In the genomic region with DNA sequence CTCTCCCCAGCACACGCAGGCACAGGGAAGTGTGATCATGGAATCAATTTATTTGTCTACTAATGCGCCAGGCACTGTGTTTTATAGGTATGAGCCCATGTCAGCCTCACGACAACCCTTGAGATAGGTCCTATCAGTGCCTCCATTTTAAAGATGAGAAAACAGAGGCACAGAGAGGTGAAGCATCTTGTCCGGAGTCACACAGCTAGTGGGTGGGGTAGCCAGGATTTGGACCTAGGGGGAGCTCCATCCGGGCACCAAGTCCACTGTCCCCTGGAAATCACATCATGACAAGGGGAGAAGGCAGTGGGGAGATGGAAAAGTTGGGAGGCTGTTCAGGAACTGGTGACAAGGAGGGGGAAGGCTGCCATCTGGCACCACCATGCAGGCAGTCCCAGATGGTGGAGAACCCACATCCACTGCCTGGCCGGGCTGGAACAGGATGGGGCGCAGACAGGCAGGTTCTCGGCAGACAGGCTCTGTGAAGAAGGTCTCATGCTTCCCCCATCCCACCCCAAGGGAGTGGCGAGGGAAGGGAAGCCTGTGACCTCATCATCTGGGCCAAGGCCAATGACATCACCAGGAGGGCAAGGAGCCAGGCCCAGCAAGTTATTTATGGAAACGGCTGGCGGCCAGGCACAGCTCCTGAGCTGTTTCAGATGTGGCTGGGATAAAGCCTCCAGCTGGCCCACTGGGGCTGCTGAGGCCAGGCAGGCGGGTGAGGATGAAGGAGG, we compare ENCODE assay signal across 1 cellular context.
TF ChIP-seq lines count a peak whose summit lies in the region.

No MANE protein-coding gene starts in this region.

TF ChIP-seq in HEK293, 187 proteins besides CTCF, POLR2A, EP300 and RAD21 (continued from another document and continues in another):
- TF ChIP-seq TSHZ1 (tag by site-specific recombination; IDR thresholded peaks at IDR 0.05; ENCODE audit: borderline replicate concordance) (peak; percentile 32; the same call in 1 of the 2 replicates), ZNF785 (tag by site-specific recombination; IDR thresholded peaks at IDR 0.05) (no peak), ZNF133 (tag by site-specific recombination; IDR thresholded peaks at IDR 0.05) (no peak), ZBTB20 (tag by site-specific recombination; IDR thresholded peaks at IDR 0.05) (no peak; the same call in 1 of the 2 replicates), ZFP41 (tag by site-specific recombination; IDR thresholded peaks at IDR 0.05; ENCODE audit: borderline replicate concordance) (no peak), TCF7L2 (IDR thresholded peaks at IDR 0.05; ENCODE audit: borderline replicate concordance, low read depth, low read length) (no peak), ZNF704 (tag by site-specific recombination; IDR thresholded peaks at IDR 0.05) (no peak), ZNF366 (tag by site-specific recombination; conservative IDR thresholded peaks at IDR 0.05) (peak; percentile 90), YY2 (tag by site-specific recombination; IDR thresholded peaks at IDR 0.05) (no peak), GLI4 (tag by site-specific recombination; IDR thresholded peaks at IDR 0.05) (no peak), BCL11B (tag by site-specific recombination; IDR thresholded peaks at IDR 0.05; ENCODE audit: low read depth) (no peak), ZFP37 (tag by site-specific recombination; IDR thresholded peaks at IDR 0.05) (no peak), ZNF707 (tag by site-specific recombination; IDR thresholded peaks at IDR 0.05) (no peak), ZFP69B (tag by site-specific recombination; IDR thresholded peaks at IDR 0.05) (peak; percentile 77), ZNF157 (tag by site-specific recombination; IDR thresholded peaks at IDR 0.05) (no peak), PRDM6 (tag by site-specific recombination; IDR thresholded peaks at IDR 0.05) (no peak), HOXD13 (CRISPR knock-in tag; IDR thresholded peaks at IDR 0.05; ENCODE audit: borderline replicate concordance) (no peak), ZNF423 (tag by site-specific recombination; IDR thresholded peaks at IDR 0.05) (0 out of 2 replicates have a peak, but pooled peaks have one; percentile 8), ZNF239 (tag by site-specific recombination; IDR thresholded peaks at IDR 0.05) (no peak), ZNF24 (tag by site-specific recombination; IDR thresholded peaks at IDR 0.05) (peak; percentile 66; the same call in 1 of the 2 replicates), ZNF548 (tag by site-specific recombination; IDR thresholded peaks at IDR 0.05) (no peak), ZNF155 (tag by site-specific recombination; IDR thresholded peaks at IDR 0.05) (no peak), ZBTB8A (tag by site-specific recombination; IDR thresholded peaks at IDR 0.05) (peak; percentile 42; the same call in 1 of the 2 replicates), ZNF747 (tag by site-specific recombination; IDR thresholded peaks at IDR 0.05) (no peak), SETDB1 (IDR thresholded peaks at IDR 0.05; ENCODE audit: insufficient read length, low read length) (no peak), ZNF514 (tag by site-specific recombination; IDR thresholded peaks at IDR 0.05) (no peak), ZFP3 (tag by site-specific recombination; IDR thresholded peaks at IDR 0.05; ENCODE audit: low read depth) (no peak), ZNF114 (tag by site-specific recombination; IDR thresholded peaks at IDR 0.05) (no peak), YY1 (tag by site-specific recombination; IDR thresholded peaks at IDR 0.05) (no peak), TRIM28 (IDR thresholded peaks at IDR 0.05; ENCODE audit: borderline replicate concordance, low read length) (no peak), ZNF10 (tag by site-specific recombination; IDR thresholded peaks at IDR 0.05) (no peak), GFI1B (tag by site-specific recombination; IDR thresholded peaks at IDR 0.05) (no peak), GLIS2 (tag by site-specific recombination; IDR thresholded peaks at IDR 0.05) (peak; percentile 66), ZBTB49 (tag by site-specific recombination; IDR thresholded peaks at IDR 0.05; ENCODE audit: low read depth) (no peak), ZNF132 (tag by site-specific recombination; IDR thresholded peaks at IDR 0.05; ENCODE audit: borderline replicate concordance) (no peak), KLF1 (tag by site-specific recombination; IDR thresholded peaks at IDR 0.05) (peak; percentile 84), ZNF677 (tag by site-specific recombination; IDR thresholded peaks at IDR 0.05) (no peak), ZBTB17 (tag by site-specific recombination; IDR thresholded peaks at IDR 0.05) (peak; percentile 80)
- TF ChIP-seq, protein P1, sequence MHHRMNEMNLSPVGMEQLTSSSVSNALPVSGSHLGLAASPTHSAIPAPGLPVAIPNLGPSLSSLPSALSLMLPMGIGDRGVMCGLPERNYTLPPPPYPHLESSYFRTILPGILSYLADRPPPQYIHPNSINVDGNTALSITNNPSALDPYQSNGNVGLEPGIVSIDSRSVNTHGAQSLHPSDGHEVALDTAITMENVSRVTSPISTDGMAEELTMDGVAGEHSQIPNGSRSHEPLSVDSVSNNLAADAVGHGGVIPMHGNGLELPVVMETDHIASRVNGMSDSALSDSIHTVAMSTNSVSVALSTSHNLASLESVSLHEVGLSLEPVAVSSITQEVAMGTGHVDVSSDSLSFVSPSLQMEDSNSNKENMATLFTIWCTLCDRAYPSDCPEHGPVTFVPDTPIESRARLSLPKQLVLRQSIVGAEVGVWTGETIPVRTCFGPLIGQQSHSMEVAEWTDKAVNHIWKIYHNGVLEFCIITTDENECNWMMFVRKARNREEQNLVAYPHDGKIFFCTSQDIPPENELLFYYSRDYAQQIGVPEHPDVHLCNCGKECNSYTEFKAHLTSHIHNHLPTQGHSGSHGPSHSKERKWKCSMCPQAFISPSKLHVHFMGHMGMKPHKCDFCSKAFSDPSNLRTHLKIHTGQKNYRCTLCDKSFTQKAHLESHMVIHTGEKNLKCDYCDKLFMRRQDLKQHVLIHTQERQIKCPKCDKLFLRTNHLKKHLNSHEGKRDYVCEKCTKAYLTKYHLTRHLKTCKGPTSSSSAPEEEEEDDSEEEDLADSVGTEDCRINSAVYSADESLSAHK (tag by site-specific recombination; IDR thresholded peaks at IDR 0.05): peak; percentile 88
- TF ChIP-seq, protein P2, sequence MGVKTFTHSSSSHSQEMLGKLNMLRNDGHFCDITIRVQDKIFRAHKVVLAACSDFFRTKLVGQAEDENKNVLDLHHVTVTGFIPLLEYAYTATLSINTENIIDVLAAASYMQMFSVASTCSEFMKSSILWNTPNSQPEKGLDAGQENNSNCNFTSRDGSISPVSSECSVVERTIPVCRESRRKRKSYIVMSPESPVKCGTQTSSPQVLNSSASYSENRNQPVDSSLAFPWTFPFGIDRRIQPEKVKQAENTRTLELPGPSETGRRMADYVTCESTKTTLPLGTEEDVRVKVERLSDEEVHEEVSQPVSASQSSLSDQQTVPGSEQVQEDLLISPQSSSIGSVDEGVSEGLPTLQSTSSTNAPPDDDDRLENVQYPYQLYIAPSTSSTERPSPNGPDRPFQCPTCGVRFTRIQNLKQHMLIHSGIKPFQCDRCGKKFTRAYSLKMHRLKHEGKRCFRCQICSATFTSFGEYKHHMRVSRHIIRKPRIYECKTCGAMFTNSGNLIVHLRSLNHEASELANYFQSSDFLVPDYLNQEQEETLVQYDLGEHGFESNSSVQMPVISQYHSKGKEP (tag by site-specific recombination; IDR thresholded peaks at IDR 0.05): no peak
- TF ChIP-seq, protein P3, sequence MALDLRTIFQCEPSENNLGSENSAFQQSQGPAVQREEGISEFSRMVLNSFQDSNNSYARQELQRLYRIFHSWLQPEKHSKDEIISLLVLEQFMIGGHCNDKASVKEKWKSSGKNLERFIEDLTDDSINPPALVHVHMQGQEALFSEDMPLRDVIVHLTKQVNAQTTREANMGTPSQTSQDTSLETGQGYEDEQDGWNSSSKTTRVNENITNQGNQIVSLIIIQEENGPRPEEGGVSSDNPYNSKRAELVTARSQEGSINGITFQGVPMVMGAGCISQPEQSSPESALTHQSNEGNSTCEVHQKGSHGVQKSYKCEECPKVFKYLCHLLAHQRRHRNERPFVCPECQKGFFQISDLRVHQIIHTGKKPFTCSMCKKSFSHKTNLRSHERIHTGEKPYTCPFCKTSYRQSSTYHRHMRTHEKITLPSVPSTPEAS (tag by site-specific recombination; IDR thresholded peaks at IDR 0.05): no peak
- TF ChIP-seq, protein P4, sequence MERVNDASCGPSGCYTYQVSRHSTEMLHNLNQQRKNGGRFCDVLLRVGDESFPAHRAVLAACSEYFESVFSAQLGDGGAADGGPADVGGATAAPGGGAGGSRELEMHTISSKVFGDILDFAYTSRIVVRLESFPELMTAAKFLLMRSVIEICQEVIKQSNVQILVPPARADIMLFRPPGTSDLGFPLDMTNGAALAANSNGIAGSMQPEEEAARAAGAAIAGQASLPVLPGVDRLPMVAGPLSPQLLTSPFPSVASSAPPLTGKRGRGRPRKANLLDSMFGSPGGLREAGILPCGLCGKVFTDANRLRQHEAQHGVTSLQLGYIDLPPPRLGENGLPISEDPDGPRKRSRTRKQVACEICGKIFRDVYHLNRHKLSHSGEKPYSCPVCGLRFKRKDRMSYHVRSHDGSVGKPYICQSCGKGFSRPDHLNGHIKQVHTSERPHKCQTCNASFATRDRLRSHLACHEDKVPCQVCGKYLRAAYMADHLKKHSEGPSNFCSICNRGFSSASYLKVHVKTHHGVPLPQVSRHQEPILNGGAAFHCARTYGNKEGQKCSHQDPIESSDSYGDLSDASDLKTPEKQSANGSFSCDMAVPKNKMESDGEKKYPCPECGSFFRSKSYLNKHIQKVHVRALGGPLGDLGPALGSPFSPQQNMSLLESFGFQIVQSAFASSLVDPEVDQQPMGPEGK (tag by site-specific recombination; IDR thresholded peaks at IDR 0.05): peak; percentile 88
- TF ChIP-seq, protein P5, sequence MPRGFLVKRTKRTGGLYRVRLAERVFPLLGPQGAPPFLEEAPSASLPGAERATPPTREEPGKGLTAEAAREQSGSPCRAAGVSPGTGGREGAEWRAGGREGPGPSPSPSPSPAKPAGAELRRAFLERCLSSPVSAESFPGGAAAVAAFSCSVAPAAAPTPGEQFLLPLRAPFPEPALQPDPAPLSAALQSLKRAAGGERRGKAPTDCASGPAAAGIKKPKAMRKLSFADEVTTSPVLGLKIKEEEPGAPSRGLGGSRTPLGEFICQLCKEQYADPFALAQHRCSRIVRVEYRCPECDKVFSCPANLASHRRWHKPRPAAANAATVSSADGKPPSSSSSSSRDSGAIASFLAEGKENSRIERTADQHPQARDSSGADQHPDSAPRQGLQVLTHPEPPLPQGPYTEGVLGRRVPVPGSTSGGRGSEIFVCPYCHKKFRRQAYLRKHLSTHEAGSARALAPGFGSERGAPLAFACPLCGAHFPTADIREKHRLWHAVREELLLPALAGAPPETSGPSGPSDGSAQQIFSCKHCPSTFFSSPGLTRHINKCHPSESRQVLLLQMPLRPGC (tag by site-specific recombination; IDR thresholded peaks at IDR 0.05): no peak
